In genomic region chr1:20112279-20113000, GRCh38 we compare ENCODE assay signal across 1 cellular context.
TF ChIP-seq lines count a peak whose summit lies in the region.

No MANE protein-coding gene starts in this region.

TF ChIP-seq in HCT116, 20 proteins besides CTCF, POLR2A, EP300 and RAD21:
- TF ChIP-seq CBX3 (IDR thresholded peaks at IDR 0.05; ENCODE audit: low read depth), result no peak
- TF ChIP-seq YY1 (IDR thresholded peaks at IDR 0.05; ENCODE audit: extremely low read depth, insufficient replicate concordance, low read depth, low read length), result no peak
- no peak for TF ChIP-seq FOSL1 (IDR thresholded peaks at IDR 0.05; ENCODE audit: low read depth)
- no peak for TF ChIP-seq ZNF274 (IDR thresholded peaks at IDR 0.05; ENCODE audit: low read depth, low read length)
- TF ChIP-seq ZFX (IDR thresholded peaks at IDR 0.05), result no peak
- TF ChIP-seq POLR2AphosphoS5 (IDR thresholded peaks at IDR 0.05; ENCODE audit: low read depth, low read length), result no peak
- TF ChIP-seq SP1 (IDR thresholded peaks at IDR 0.05; ENCODE audit: low read depth), result no peak
- TF ChIP-seq ZBTB33 (IDR thresholded peaks at IDR 0.05; ENCODE audit: extremely low read depth, insufficient replicate concordance, low read length), result no peak
- TF ChIP-seq ATF3 (IDR thresholded peaks at IDR 0.05), result no peak
- no peak for TF ChIP-seq ELF1 (IDR thresholded peaks at IDR 0.05; ENCODE audit: borderline replicate concordance, low read depth)
- TF ChIP-seq EGR1 (IDR thresholded peaks at IDR 0.05; ENCODE audit: low read depth), result no peak
- no peak for TF ChIP-seq EZH2phosphoT487 (IDR thresholded peaks at IDR 0.05; ENCODE audit: borderline replicate concordance)
- TF ChIP-seq SRF (IDR thresholded peaks at IDR 0.05; ENCODE audit: low read depth), result no peak
- no peak for TF ChIP-seq REST (IDR thresholded peaks at IDR 0.05; ENCODE audit: low read depth)
